10 cellular contexts compared by ENCODE assay signal in genomic region chr4:8160233-8160560, GRCh38. TPM values are rescaled to one million over a fixed set of nuclear protein-coding genes. Genes with fewer than 3 reads are reported as not detected.
DNase-seq lines count a peak whose midpoint lies in the region; ATAC-seq and TF ChIP-seq lines count a peak whose summit lies in the region.
"Had no signal": no experiment of that assay in that cellular context is flagged by ENCODE, and none has a peak within 500 bp of the region (broad histone marks: within the 10 kb centered on the region; RNA-seq: fewer than 3 reads in every experiment).

No MANE protein-coding gene starts in this region.

- no peak overlapping the region for H3K27ac ChIP-seq in GM23338 (ENCODE audit: low read depth)
- H3K27ac ChIP-seq in osteoblast (ENCODE audit: low read depth, low read length) = no peak overlapping the region
- no peak overlapping the region for H3K27ac ChIP-seq in tibial artery
- H3K27ac ChIP-seq: SK-N-MC had no signal

- CTCF ChIA-PET in activated CD4-positive, alpha-beta T cell treated with anti-CD3 and anti-CD28 coated beads, Interleukin-2, amount 10 ng/mL, durations not matched to agents 7 days and 5 days (lab: Charles Lee) = interaction anchor here (2.1 kb wide), 1 partner anchor 16 kb away, joined by 6 read pairs; no protein-coding TSS in a partner anchor

- peaks cover 3% of the 10 kb centered on the region for H3K36me3 Mint-ChIP-seq in activated CD4-positive, alpha-beta T cell treated with anti-CD3 and anti-CD28 coated beads, Interleukin-2, amount 10 ng/mL, durations not matched to agents 7 days and 5 days (ENCODE audit: low read depth)
- H3K36me3 Mint-ChIP-seq in GM23338 (ENCODE audit: low read depth) = no peaks in the 10 kb centered on the region
- H3K36me3 Mint-ChIP-seq in chondrocyte (ENCODE audit: low read depth) = no peaks in the 10 kb centered on the region

- peak overlapping the region; percentile 88 for H3K4me3 Mint-ChIP-seq in activated CD4-positive, alpha-beta T cell treated with anti-CD3 and anti-CD28 coated beads, Interleukin-2, amount 10 ng/mL, durations not matched to agents 7 days and 5 days
- H3K4me3 Mint-ChIP-seq in GM23338 (peak overlapping the region; percentile 63; the same call in 2 of the 3 replicates), chondrocyte (ENCODE audit: unreplicated experiment) (peak overlapping the region; percentile 91)

- H3K79me2 ChIP-seq in GM23338 (replicated peaks; ENCODE audit: insufficient read depth) (no peaks in the 10 kb centered on the region), osteoblast (ENCODE audit: insufficient read depth, low read length) (no peaks in the 10 kb centered on the region)

- POLR2A ChIA-PET in activated CD4-positive, alpha-beta T cell treated with anti-CD3 and anti-CD28 coated beads, Interleukin-2, amount 10 ng/mL, durations not matched to agents 7 days and 5 days (lab: Charles Lee) = no interaction called here

- H3K4me3 ChIP-seq in GM23338 = no peak overlapping the region
- H3K4me3 ChIP-seq in osteoblast (ENCODE audit: insufficient read depth, low read length) = no peak overlapping the region
- H3K4me3 ChIP-seq in tibial artery = no peak overlapping the region
- H3K4me3 ChIP-seq: SK-N-MC had no signal

- ATAC-seq in GM23338 (no peak), HG02885 (IDR thresholded peaks at IDR 0.05; ENCODE audit: poor library complexity, unreplicated experiment) (no peak), HG03139 (IDR thresholded peaks at IDR 0.05; ENCODE audit: unreplicated experiment) (no peak)

- no peak overlapping the region for H3K27ac Mint-ChIP-seq in activated CD4-positive, alpha-beta T cell treated with anti-CD3 and anti-CD28 coated beads, Interleukin-2, amount 10 ng/mL, durations not matched to agents 7 days and 5 days
- H3K27ac Mint-ChIP-seq in GM23338 (no peak overlapping the region), chondrocyte (ENCODE audit: unreplicated experiment) (no peak overlapping the region)

- TF ChIP-seq CTCF in GM23338 (conservative IDR thresholded peaks at IDR 0.05; ENCODE audit: low read depth in 2 of 2) = no peak
- TF ChIP-seq CTCF in chondrocyte (IDR thresholded peaks at IDR 0.05) = no peak
- TF ChIP-seq CTCF in osteoblast (IDR thresholded peaks at IDR 0.05; ENCODE audit: extremely low read depth, low read depth, low read length) = no peak
- TF ChIP-seq CTCF in tibial artery (IDR thresholded peaks at IDR 0.05) = no peak

- H2AFZ ChIP-seq in GM23338 (no peak overlapping the region), osteoblast (ENCODE audit: low read length) (no peak overlapping the region)

- H3K27me3 ChIP-seq in GM23338 (ENCODE audit: insufficient read depth) (peaks cover 29% of the 10 kb centered on the region), osteoblast (ENCODE audit: insufficient read depth, low read length) (peaks cover 36% of the 10 kb centered on the region), tibial artery (no peaks in the 10 kb centered on the region)

- intact Hi-C loops in tibial artery (cut with DNase I; ENCODE audit: low total_unique reads) = no loop called here

- H3K4me1 ChIP-seq in GM23338 (ENCODE audit: insufficient read depth) (no peaks in the 10 kb centered on the region), osteoblast (ENCODE audit: insufficient read depth, low read length) (peaks cover 10% of the 10 kb centered on the region), tibial artery (peaks cover 0 to 32% (median 29%) of the 10 kb centered on the region in 4 donors)

- no peaks in the 10 kb centered on the region for H3F3A ChIP-seq in GM23338 (replicated peaks; ENCODE audit: low read depth)

- peaks cover 15% of the 10 kb centered on the region for H3K27me3 Mint-ChIP-seq in activated CD4-positive, alpha-beta T cell treated with anti-CD3 and anti-CD28 coated beads, Interleukin-2, amount 10 ng/mL, durations not matched to agents 7 days and 5 days
- peaks cover 25% of the 10 kb centered on the region for H3K27me3 Mint-ChIP-seq in GM23338 (ENCODE audit: insufficient read depth, low read depth, poor library complexity)
- peaks cover 21% of the 10 kb centered on the region for H3K27me3 Mint-ChIP-seq in chondrocyte (ENCODE audit: low read depth)

- H3K36me3 ChIP-seq in GM23338 (ENCODE audit: insufficient read depth) (no peaks in the 10 kb centered on the region), osteoblast (ENCODE audit: insufficient read depth, low read length) (no peaks in the 10 kb centered on the region), tibial artery (no peaks in the 10 kb centered on the region)

- no peaks in the 10 kb centered on the region for H3K9me2 ChIP-seq in GM23338 (ENCODE audit: insufficient read depth)

- H3K9me3 ChIP-seq in osteoblast (ENCODE audit: low read depth, low read length) (no peaks in the 10 kb centered on the region), tibial artery (no peaks in the 10 kb centered on the region)

- no peak for DNase-seq in activated CD4-positive, alpha-beta T cell treated with anti-CD3 and anti-CD28 coated beads, Interleukin-2, amount 10 ng/mL, durations not matched to agents 7 days and 5 days
- DNase-seq in activated CD4-positive, alpha-beta T cell treated with anti-CD3 and anti-CD28 coated beads, Interleukin-2, amount 50 U/mL, for 1 hour = no peak
- DNase-seq in GM23338 (ENCODE audit: low spot score) (no peak), chondrocyte (ENCODE audit: low spot score) (no peak), osteoblast (ENCODE audit: insufficient read length, low spot score, missing footprints) (peak; percentile 66), tibial artery (no peak)
- DNase-seq: GOT3 had no signal

- no peak overlapping the region; the same call in 1 of the 2 replicates for H3K4me2 ChIP-seq in GM23338
- no peak overlapping the region for H3K4me2 ChIP-seq in osteoblast (ENCODE audit: insufficient read depth, low read length)

- H3K4me1 Mint-ChIP-seq in activated CD4-positive, alpha-beta T cell treated with anti-CD3 and anti-CD28 coated beads, Interleukin-2, amount 10 ng/mL, durations not matched to agents 7 days and 5 days = peaks cover 11% of the 10 kb centered on the region
- H3K4me1 Mint-ChIP-seq in GM23338 (peaks cover 16% of the 10 kb centered on the region), chondrocyte (ENCODE audit: low read depth) (peaks cover 9% of the 10 kb centered on the region)

- H4K20me1 ChIP-seq in GM23338 (replicated peaks; ENCODE audit: insufficient read depth) = no peaks in the 10 kb centered on the region
- no peaks in the 10 kb centered on the region for H4K20me1 ChIP-seq in osteoblast (ENCODE audit: insufficient read depth, low read length)

- H3K9me3 Mint-ChIP-seq in activated CD4-positive, alpha-beta T cell treated with anti-CD3 and anti-CD28 coated beads, Interleukin-2, amount 10 ng/mL, durations not matched to agents 7 days and 5 days = no peaks in the 10 kb centered on the region
- H3K9me3 Mint-ChIP-seq in GM23338 (no peaks in the 10 kb centered on the region), chondrocyte (ENCODE audit: low read depth) (no peaks in the 10 kb centered on the region)

TF ChIP-seq in GM23338, 12 proteins besides CTCF, POLR2A, EP300 and RAD21:
- no peak for TF ChIP-seq EZH2phosphoT487 (IDR thresholded peaks at IDR 0.05; ENCODE audit: unreplicated experiment)
- no peak for TF ChIP-seq POLR2AphosphoS5 (IDR thresholded peaks at IDR 0.05; ENCODE audit: low read depth)
- no peak for TF ChIP-seq ZNF114 (CRISPR knock-in tag; IDR thresholded peaks at IDR 0.05)
- no peak for TF ChIP-seq CREB1 (CRISPR knock-in tag; IDR thresholded peaks at IDR 0.05; ENCODE audit: low read depth)
- no peak for TF ChIP-seq ETS1 (IDR thresholded peaks at IDR 0.05)
TF ChIP-seq in GM23338: peak in this region for 0.

RNA-seq across cellular contexts. Expression of gene ABLIM2, which starts 1.6 kb away (rescaled TPM):
- under 1 TPM; 0.30 to 0.79 TPM for total RNA-seq in activated CD4-positive, alpha-beta T cell treated with anti-CD3 and anti-CD28 coated beads, Interleukin-2, amount 10 ng/mL, durations not matched to agents 7 days and 5 days
- total RNA-seq in GM23338 (2014; rRNA removed; shearing (Covaris generic)) = 1.0 and 4.3 TPM in 2 replicates
- 0.78 and 1.5 TPM in 2 replicates for polyA plus RNA-seq in GM23338 (2016; fragmentation: Nextera tagmentation; extraction: Ambion mirVana)
- total RNA-seq in chondrocyte (0.47 to 0.70 TPM (median 0.64 TPM) in 3 replicates), osteoblast (0.29 and 0.36 TPM in 2 replicates)

RNA-seq across cellular contexts. Expression of gene SH3TC1, which starts 38.9 kb away (rescaled TPM):
- 10 to 100 TPM in 1 of 2 experiments, 1 to 10 TPM in 1; 8.2 to 10.8 TPM for total RNA-seq in activated CD4-positive, alpha-beta T cell treated with anti-CD3 and anti-CD28 coated beads, Interleukin-2, amount 10 ng/mL, durations not matched to agents 7 days and 5 days
- total RNA-seq in GM23338 (2014; rRNA removed; shearing (Covaris generic)) = 0.07 TPM in 1 of 2 replicates, not detected in the other
- polyA plus RNA-seq in GM23338 (2016; fragmentation: Nextera tagmentation; extraction: Ambion mirVana) = not detected in 2 replicates
- 1.2 to 1.4 TPM (median 1.2 TPM) in 3 replicates for total RNA-seq in chondrocyte
- 3.5 and 3.6 TPM in 2 replicates for total RNA-seq in osteoblast
